In genomic region chr10:44183667-44184632, GRCh38 we compare ENCODE assay signal across 27 cellular contexts.
A peak's percentile ranks its signal among the peaks of the same experiment; 100 is the strongest.
DNase-seq lines count a peak whose midpoint lies in the region; ATAC-seq, FAIRE-seq and TF ChIP-seq lines count a peak whose summit lies in the region.
"Had no signal": no experiment of that assay in that cellular context is flagged by ENCODE, and none has a peak within 500 bp of the region (broad histone marks: within the 10 kb centered on the region; RNA-seq: fewer than 3 reads in every experiment).

No MANE protein-coding gene starts in this region.

- WGBS in HepG2 (ENCODE audit: low lambda C conversion rate): 45% methylated on average over 8 of the region's 8 CpGs

- ATAC-seq in HepG2: no peak
- ATAC-seq: activated naive CD8-positive, alpha-beta T cell treated with anti-CD3 and anti-CD28 coated beads, Interleukin-2, amount 50 U/mL, for 24 hours; gastrocnemius medialis; GM23338; psoas muscle; stimulated activated naive B cell treated with anti-CD40 and anti-IgM and Interleukin-4, amounts not matched to agents 10 μg/mL and 1 μg/mL and 100 μg/mL, for 72 hours had no signal

- no peaks in the 10 kb centered on the region for H3K9me3 ChIP-seq in HepG2 (ENCODE audit: low read length)
- H3K9me3 ChIP-seq: gastrocnemius medialis, lower lobe of right lung, Peyer's patch, psoas muscle had no signal

- no peaks in the 10 kb centered on the region for H3K79me2 ChIP-seq in HepG2 (ENCODE audit: insufficient read depth, low read length)

- H3K9ac ChIP-seq in HepG2 (ENCODE audit: insufficient read depth, low read depth, low read length): no peak overlapping the region

- TF ChIP-seq POLR2A in HepG2 (IDR thresholded peaks at IDR 0.05; ENCODE audit: insufficient read depth in 1 of 2, low read depth in 2 of 2, low read length in 2 of 2): no peak

- in situ Hi-C loops in HepG2 (cut with HindIII; ENCODE audit: extremely low pct_ligation_motif_present, low pct_unique_long_range_greater_than_20kb) (no loop called here), ACHN (cut with HindIII; ENCODE audit: low pct_ligation_motif_present, low pct_unique_long_range_greater_than_20kb, low sequenced_read_pairs) (no loop called here)

- no peaks in the 10 kb centered on the region for H4K20me1 ChIP-seq in HepG2 (ENCODE audit: insufficient read depth, low read length)

- H3K27ac ChIP-seq in HepG2 (ENCODE audit: extremely low read length, insufficient read depth, low read length): no peak overlapping the region
- H3K27ac ChIP-seq: brain microvascular endothelial cell, gastrocnemius medialis, lower lobe of right lung, Peyer's patch, psoas muscle, WERI-Rb-1 had no signal

- H2AFZ ChIP-seq in HepG2 (ENCODE audit: low read length): no peak overlapping the region
- H2AFZ ChIP-seq: GM23338 had no signal

- POLR2A ChIA-PET in HepG2 (lab: Yijun Ruan, JAX): interaction anchor here (0.7 kb wide), 1 partner anchor 9 kb away, joined by 3 read pairs; no protein-coding TSS in a partner anchor

- H3K4me2 ChIP-seq in HepG2 (ENCODE audit: low read depth, low read length): no peak overlapping the region
- H3K4me2 ChIP-seq: GM23338 had no signal

- H3K27me3 ChIP-seq in HepG2 (ENCODE audit: control insufficient read depth in 1 of 2, insufficient read depth in 2 of 2, low read length in 2 of 2): peaks cover 2 to 3% of the 10 kb centered on the region in 2 experiments; a peak in 1 of 5 replicates
- H3K27me3 ChIP-seq: brain microvascular endothelial cell, gastrocnemius medialis, Peyer's patch had no signal

- no peaks in the 10 kb centered on the region for H3K36me3 ChIP-seq in HepG2 (replicated peaks in 1 of 2; ENCODE audit: control insufficient read depth in 1 of 2, insufficient read depth in 2 of 2, low read length in 2 of 2)
- H3K36me3 ChIP-seq: brain microvascular endothelial cell, gastrocnemius medialis, lower lobe of right lung, Peyer's patch, WERI-Rb-1 had no signal

- DNase-seq in EH (ENCODE audit: low read depth) (peak; percentile 69), HS-5 (ENCODE audit: low read depth) (peak; percentile 20), dedifferentiated amniotic fluid mesenchymal stem cell (ENCODE audit: extremely low spot score) (peak; percentile 51), HepG2 (ENCODE audit: low spot score) (no peak), ACHN (no peak), RPMI8226 (no peak), NCI-H510A (lab: John Stamatoyannopoulos, UW) (no peak)
- no peak for DNase-seq in stimulated activated CD4-positive, alpha-beta T cell treated with anti-CD3 and anti-CD28 coated beads, Interleukin-4, amount 100 ng/mL, for 4 hours
- DNase-seq: activated CD4-positive, alpha-beta T cell treated with anti-CD3 and anti-CD28 coated beads, Interleukin-2, amount 50 U/mL, for 1 hour; activated CD8-positive, alpha-beta memory T cell treated with anti-CD3 and anti-CD28 coated beads, Interleukin-2, amount 50 U/mL, for 4 hours; activated effector memory CD4-positive, alpha-beta T cell treated with Interleukin-2 at 50 U/mL for 16 hours; activated naive CD8-positive, alpha-beta T cell treated with anti-CD3 and anti-CD28 coated beads, Interleukin-2, amount 50 U/mL, for 24 hours; brain microvascular endothelial cell; CD8-positive, alpha-beta memory T cell; cortex of kidney; DMS53; gastrocnemius medialis; islet precursor cell; lower lobe of right lung; NCI-H1417 treated with DMSO at 0.1 percent for 48 hours; NCI-H524 treated with DMSO at 0.1 percent for 48 hours; Peyer's patch; psoas muscle; small intestine; stimulated activated naive B cell treated with anti-CD40 and anti-IgM and Interleukin-4, amounts not matched to agents 10 μg/mL and 1 μg/mL and 100 μg/mL, for 72 hours; WERI-Rb-1 had no signal

- CTCF ChIA-PET in HepG2 (lab: Yijun Ruan, JAX; ENCODE audit: low intra/inter-chr PET ratio, low total read pairs): no interaction called here

- no peak for TF ChIP-seq RAD21 in HepG2 (CRISPR knock-in tag; IDR thresholded peaks at IDR 0.05)

- peaks cover 26% of the 10 kb centered on the region for H3K4me1 ChIP-seq in HepG2 (ENCODE audit: insufficient read depth, low read length)
- H3K4me1 ChIP-seq: gastrocnemius medialis, lower lobe of right lung, Peyer's patch, psoas muscle had no signal

- no peak for TF ChIP-seq CTCF in HepG2 (CRISPR knock-in tag; IDR thresholded peaks at IDR 0.05)

- intact Hi-C loops in HepG2 (cut with micrococcal nuclease; ENCODE audit: unreplicated experiment): no loop called here

- no peak for TF ChIP-seq EP300 in HepG2 (IDR thresholded peaks at IDR 0.05; ENCODE audit: low read depth in 2 of 2, low read length in 2 of 2)
- TF ChIP-seq EP300 in HepG2 (CRISPR knock-in tag; IDR thresholded peaks at IDR 0.05; ENCODE audit: borderline replicate concordance): no peak

- FAIRE-seq in HepG2 (lab: Jason Lieb, UNC): no peak
- FAIRE-seq: small intestine had no signal

- H3K4me3 ChIP-seq in HepG2 (replicated peaks in 1 of 3; ENCODE audit: insufficient read depth in 1 of 3, low read depth in 2 of 3, low read length in 3 of 3): no peak overlapping the region
- H3K4me3 ChIP-seq: gastrocnemius medialis, GM23338, lower lobe of right lung, Peyer's patch, psoas muscle had no signal

- no TSS peak for BruUV-seq in HepG2 (replicated peaks; lab: Mats Ljungman, UMichigan)

TF ChIP-seq in HepG2, 621 proteins besides CTCF, POLR2A, EP300 and RAD21:
- peak; percentile 18 to 32; a peak in 2 of 4 replicates for TF ChIP-seq MAFK (conservative IDR thresholded peaks at IDR 0.05 in 1 of 2, IDR thresholded peaks at IDR 0.05 in 1 of 2; ENCODE audit: low read length in 2 of 2)
- TF ChIP-seq MLLT10 (CRISPR knock-in tag; IDR thresholded peaks at IDR 0.05): no peak

Comparison
In these comparisons a context has a peak if more than half of its experiments do, and no peak if none do; other contexts are left out.
1. DNase-seq: peak in EH (single experiment), HS-5 (single experiment) and dedifferentiated amniotic fluid mesenchymal stem cell (single experiment); none in HepG2 (single experiment), ACHN (single experiment), stimulated activated CD4-positive, alpha-beta T cell treated with anti-CD3 and anti-CD28 coated beads, Interleukin-4, amount 100 ng/mL, for 4 hours (0 of 2), RPMI8226 (single experiment) and NCI-H510A (single experiment).